ENCODE assay signal across 15 cellular contexts in the genomic region with DNA sequence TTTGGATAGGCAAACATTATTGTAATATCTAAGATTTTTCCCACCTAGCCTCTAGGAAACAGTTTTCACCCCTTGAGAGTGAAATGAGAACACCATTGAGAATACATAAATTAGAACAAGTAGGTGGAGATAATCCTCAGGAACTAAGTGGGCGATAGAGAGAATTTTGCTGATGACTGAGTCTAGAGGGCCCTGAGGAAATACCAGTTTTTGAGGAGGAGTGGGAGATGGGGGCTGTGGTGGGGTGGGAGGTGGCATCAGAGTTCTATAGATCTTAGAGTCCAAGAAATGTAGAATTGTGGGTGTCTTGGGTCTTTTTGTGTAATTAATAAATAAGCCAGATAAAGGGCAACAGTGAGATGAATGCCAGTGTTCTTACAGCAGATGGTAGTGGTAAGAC. TPM values are rescaled to one million over a fixed set of nuclear protein-coding genes. Genes with fewer than 3 reads are reported as not detected.
A peak's percentile ranks its signal among the peaks of the same experiment; 100 is the strongest.
DNase-seq lines count a peak whose midpoint lies in the region; ATAC-seq and TF ChIP-seq lines count a peak whose summit lies in the region.
"Had no signal": no experiment of that assay in that cellular context is flagged by ENCODE, and none has a peak within 500 bp of the region (broad histone marks: within the 10 kb centered on the region; RNA-seq: fewer than 3 reads in every experiment).

No MANE protein-coding gene starts in this region.

- TF ChIP-seq CTCF in HEK293 (tag by site-specific recombination; IDR thresholded peaks at IDR 0.05) (no peak), GM10266 (IDR thresholded peaks at IDR 0.05; ENCODE audit: control insufficient read depth, insufficient read depth, low read depth, missing control alignments) (no peak)

- H3K27ac ChIP-seq in HEK293 (ENCODE audit: extremely low read depth, low read depth, low read length) (no peak overlapping the region), neuronal stem cell (replicated peaks; ENCODE audit: low read length) (no peak overlapping the region)
- H3K27ac ChIP-seq: GM23248, HL-60 had no signal

- no peaks in the 10 kb centered on the region for H3K9me3 Mint-ChIP-seq in activated T-helper 1 cell treated with anti-CD3 and anti-CD28 coated beads, Interleukin-12 subunit alpha, Interleukin-12 subunit beta, Interleukin-2, Interleukin-4 antibody, amounts not matched to agents 30 ng/mL and 10 ng/mL and 1 ng/mL, durations not matched to agents 14 hours and 24 hours and 36 hours
- H3K9me3 Mint-ChIP-seq: CD4-positive, alpha-beta T cell had no signal

- no peak overlapping the region for H2BK15ac ChIP-seq in neuronal stem cell (ENCODE audit: low read length)

- H3K27ac Mint-ChIP-seq in activated T-helper 1 cell treated with anti-CD3 and anti-CD28 coated beads, Interleukin-12 subunit alpha, Interleukin-12 subunit beta, Interleukin-2, Interleukin-4 antibody, amounts not matched to agents 30 ng/mL and 10 ng/mL and 1 ng/mL, durations not matched to agents 14 hours and 24 hours and 36 hours: peak overlapping the region; percentile 49
- H3K27ac Mint-ChIP-seq: CD4-positive, alpha-beta T cell had no signal

- no peak overlapping the region for H3K4ac ChIP-seq in neuronal stem cell (ENCODE audit: low read length)

- intact Hi-C loops in activated T-helper 1 cell treated with anti-CD3 and anti-CD28 coated beads, Interleukin-12 subunit alpha, Interleukin-12 subunit beta, Interleukin-2, Interleukin-4 antibody, amounts not matched to agents 30 ng/mL and 10 ng/mL and 1 ng/mL, durations not matched to agents 14 hours and 24 hours and 36 hours (cut with micrococcal nuclease): no loop called here

- no peak for DNase-seq in activated T-helper 1 cell treated with anti-CD3 and anti-CD28 coated beads, Interleukin-12 subunit alpha, Interleukin-12 subunit beta, Interleukin-2, Interleukin-4 antibody, amounts not matched to agents 30 ng/mL and 10 ng/mL and 1 ng/mL, durations not matched to agents 14 hours and 24 hours and 36 hours (ENCODE audit: low spot score)
- DNase-seq in neuronal stem cell (ENCODE audit: low spot score) (no peak), GM10266 (ENCODE audit: extremely low spot score) (no peak), islet precursor cell (no peak)
- DNase-seq: ACHN; BE2C; C1 segment of cervical spinal cord; Caco-2; CD4-positive, alpha-beta T cell; GM23248 had no signal

- no peak overlapping the region for H2AK5ac ChIP-seq in neuronal stem cell (ENCODE audit: low read depth, low read length)

- H3K23ac ChIP-seq in neuronal stem cell (ENCODE audit: low read depth, low read length, poor library complexity): no peak overlapping the region

- no peak overlapping the region for H4K91ac ChIP-seq in neuronal stem cell (ENCODE audit: low read depth, low read length, poor library complexity)

- CTCF ChIA-PET in HEK293 (lab: Yijun Ruan, JAX): no interaction called here

- POLR2A ChIA-PET in HEK293 (lab: Yijun Ruan, JAX): interaction anchor here (1.1 kb wide), 1 partner anchor 12 kb away, joined by 3 read pairs; the partner anchor contains the start of gene NCAPH

- peaks cover 11% of the 10 kb centered on the region for H3K4me1 Mint-ChIP-seq in activated T-helper 1 cell treated with anti-CD3 and anti-CD28 coated beads, Interleukin-12 subunit alpha, Interleukin-12 subunit beta, Interleukin-2, Interleukin-4 antibody, amounts not matched to agents 30 ng/mL and 10 ng/mL and 1 ng/mL, durations not matched to agents 14 hours and 24 hours and 36 hours (ENCODE audit: low read depth)

- H2BK5ac ChIP-seq in neuronal stem cell (ENCODE audit: low read length): no peak overlapping the region

- no peak overlapping the region for H4K8ac ChIP-seq in neuronal stem cell (ENCODE audit: low read depth, low read length)

- H2BK12ac ChIP-seq in neuronal stem cell (ENCODE audit: low read length): no peak overlapping the region

- peaks cover 69% of the 10 kb centered on the region for H3K36me3 Mint-ChIP-seq in activated T-helper 1 cell treated with anti-CD3 and anti-CD28 coated beads, Interleukin-12 subunit alpha, Interleukin-12 subunit beta, Interleukin-2, Interleukin-4 antibody, amounts not matched to agents 30 ng/mL and 10 ng/mL and 1 ng/mL, durations not matched to agents 14 hours and 24 hours and 36 hours (ENCODE audit: low read depth)

- no peak overlapping the region for H3K18ac ChIP-seq in neuronal stem cell (ENCODE audit: low read length)

- no peaks in the 10 kb centered on the region for H3K79me1 ChIP-seq in neuronal stem cell (ENCODE audit: low read depth, low read length)

- no peaks in the 10 kb centered on the region for H3K27me3 ChIP-seq in neuronal stem cell (ENCODE audit: control insufficient read depth in 3 of 3, insufficient read depth in 3 of 3, low read depth in 1 of 3, low read length in 3 of 3)
- H3K27me3 ChIP-seq: BE2C had no signal

- H3K4me3 Mint-ChIP-seq in activated T-helper 1 cell treated with anti-CD3 and anti-CD28 coated beads, Interleukin-12 subunit alpha, Interleukin-12 subunit beta, Interleukin-2, Interleukin-4 antibody, amounts not matched to agents 30 ng/mL and 10 ng/mL and 1 ng/mL, durations not matched to agents 14 hours and 24 hours and 36 hours: no peak overlapping the region
- H3K4me3 Mint-ChIP-seq: CD4-positive, alpha-beta T cell had no signal

- no peak overlapping the region for H3K14ac ChIP-seq in neuronal stem cell (ENCODE audit: low read length)

- H2AFZ ChIP-seq in neuronal stem cell (ENCODE audit: low read length): no peak overlapping the region
- H2AFZ ChIP-seq: GM23248 had no signal

- H3K9ac ChIP-seq in neuronal stem cell (ENCODE audit: low read depth, low read length, poor library complexity): peak overlapping the region; percentile 50
- H3K9ac ChIP-seq: GM23248 had no signal

- no CpG with 5 or more reads among the region's 1 CpG for WGBS in neuronal stem cell (ENCODE audit: extremely low coverage in 2 of 2, insufficient read length in 2 of 2, insufficient replicate concordance in 1 of 2), 2 donors

- no peaks in the 10 kb centered on the region for H3K9me3 ChIP-seq in HEK293 (ENCODE audit: control insufficient read depth, insufficient read depth, low read depth, low read length)
- no peaks in the 10 kb centered on the region for H3K9me3 ChIP-seq in neuronal stem cell (replicated peaks in 1 of 2; ENCODE audit: control insufficient read depth in 2 of 2, insufficient read depth in 1 of 2, low read depth in 1 of 2, low read length in 2 of 2)
- H3K9me3 ChIP-seq: BE2C, Caco-2, HAP-1 had no signal

- H3K27me3 Mint-ChIP-seq in activated T-helper 1 cell treated with anti-CD3 and anti-CD28 coated beads, Interleukin-12 subunit alpha, Interleukin-12 subunit beta, Interleukin-2, Interleukin-4 antibody, amounts not matched to agents 30 ng/mL and 10 ng/mL and 1 ng/mL, durations not matched to agents 14 hours and 24 hours and 36 hours (ENCODE audit: insufficient read depth): no peaks in the 10 kb centered on the region
- H3K27me3 Mint-ChIP-seq: CD4-positive, alpha-beta T cell had no signal

- no peak overlapping the region for H3K4me2 ChIP-seq in neuronal stem cell (ENCODE audit: insufficient read depth, low read length, poor library complexity, severe bottlenecking)

- peaks cover 3% of the 10 kb centered on the region for H3K4me1 ChIP-seq in HEK293 (ENCODE audit: control insufficient read depth, insufficient read depth, low read length)
- H3K4me1 ChIP-seq in neuronal stem cell (ENCODE audit: control insufficient read depth in 2 of 2, insufficient read depth in 1 of 2, low read depth in 1 of 2, low read length in 2 of 2): no peaks in the 10 kb centered on the region
- H3K4me1 ChIP-seq: BE2C, HAP-1 had no signal

- H2BK120ac ChIP-seq in neuronal stem cell (ENCODE audit: low read depth, low read length): no peak overlapping the region

- no peak overlapping the region for H3K4me3 ChIP-seq in HEK293 (ENCODE audit: low read depth, low read length)
- no peak overlapping the region for H3K4me3 ChIP-seq in neuronal stem cell (ENCODE audit: low read length in 2 of 2)
- H3K4me3 ChIP-seq: GM23248, HAP-1 had no signal

- H3K36me3 ChIP-seq in HEK293 (ENCODE audit: control insufficient read depth in 2 of 2, insufficient read depth in 1 of 2, low read length in 2 of 2) (peaks cover 72 to 94% of the 10 kb centered on the region in 2 experiments), neuronal stem cell (replicated peaks in 1 of 2; ENCODE audit: control insufficient read depth in 2 of 2, insufficient read depth in 2 of 2, low read length in 2 of 2) (peaks cover 55 to 98% of the 10 kb centered on the region in 2 donors)

- ATAC-seq in HG03280 (IDR thresholded peaks at IDR 0.05; ENCODE audit: unreplicated experiment): no peak

TF ChIP-seq in HEK293, 187 proteins besides CTCF, POLR2A, EP300 and RAD21 (continues in another document):
- TF ChIP-seq EGR2 (tag by site-specific recombination; IDR thresholded peaks at IDR 0.05; ENCODE audit: low read depth) (peak; percentile 87), ZFHX2 (tag by site-specific recombination; conservative IDR thresholded peaks at IDR 0.05) (peak; percentile 71)

RNA-seq across cellular contexts. Expression of gene NCAPH, which starts 11.8 kb away (rescaled TPM):
- 64.7 and 69.7 TPM in 2 replicates for total RNA-seq in activated T-helper 1 cell treated with anti-CD3 and anti-CD28 coated beads, Interleukin-12 subunit alpha, Interleukin-12 subunit beta, Interleukin-2, Interleukin-4 antibody, amounts not matched to agents 30 ng/mL and 10 ng/mL and 1 ng/mL, durations not matched to agents 14 hours and 24 hours and 36 hours
- 46.7 TPM for polyA plus RNA-seq in neuronal stem cell (2013, experiment 1 of 2)
- 46.2 TPM for polyA plus RNA-seq in neuronal stem cell (2013, experiment 2 of 2)

RNA-seq across cellular contexts. Expression of gene ITPRIPL1, which starts 22.3 kb away (rescaled TPM):
- 52.1 and 54.5 TPM in 2 replicates for total RNA-seq in activated T-helper 1 cell treated with anti-CD3 and anti-CD28 coated beads, Interleukin-12 subunit alpha, Interleukin-12 subunit beta, Interleukin-2, Interleukin-4 antibody, amounts not matched to agents 30 ng/mL and 10 ng/mL and 1 ng/mL, durations not matched to agents 14 hours and 24 hours and 36 hours
- polyA plus RNA-seq in neuronal stem cell (2013, experiment 1 of 2): 4.8 TPM
- polyA plus RNA-seq in neuronal stem cell (2013, experiment 2 of 2): 4.3 TPM
- total RNA-seq: H4 had no signal

RNA-seq across cellular contexts. Expression of gene SNRNP200, which starts 42.0 kb away (rescaled TPM):
- 192 and 196 TPM in 2 replicates for total RNA-seq in activated T-helper 1 cell treated with anti-CD3 and anti-CD28 coated beads, Interleukin-12 subunit alpha, Interleukin-12 subunit beta, Interleukin-2, Interleukin-4 antibody, amounts not matched to agents 30 ng/mL and 10 ng/mL and 1 ng/mL, durations not matched to agents 14 hours and 24 hours and 36 hours
- 80.4 TPM for polyA plus RNA-seq in neuronal stem cell (2013, experiment 1 of 2)
- 79.4 TPM for polyA plus RNA-seq in neuronal stem cell (2013, experiment 2 of 2)
